Comparison of ENCODE assay signal across 8 cellular contexts in genomic region chr7:75637854-75638606, GRCh38.
DNase-seq lines count a peak whose midpoint lies in the region; ATAC-seq and TF ChIP-seq lines count a peak whose summit lies in the region.

No MANE protein-coding gene starts in this region.

- peak overlapping the region; percentile 98 for H3K4me2 ChIP-seq in IMR-90 (ENCODE audit: low read depth, low read length)

- no peaks in the 10 kb centered on the region for H4K20me1 ChIP-seq in IMR-90 (ENCODE audit: insufficient read depth, low read length)

- peak overlapping the region; percentile 12 to 91 (median 61) for H3K4me3 Mint-ChIP-seq in naive thymus-derived CD4-positive, alpha-beta T cell

- H3K4me1 ChIP-seq in IMR-90 (ENCODE audit: control insufficient read depth, insufficient read depth, low read length) (peaks cover 10% of the 10 kb centered on the region; the same call in 1 of the 2 replicates), ectodermal cell (ENCODE audit: control insufficient read depth, insufficient read depth, low read length) (peaks cover 10% of the 10 kb centered on the region)
- peaks cover 8 to 9% of the 10 kb centered on the region in 2 donors for H3K4me1 ChIP-seq in naive thymus-derived CD4-positive, alpha-beta T cell (ENCODE audit: control insufficient read depth in 2 of 2, insufficient read depth in 2 of 2, low read length in 2 of 2)

- no peak overlapping the region for H4K91ac ChIP-seq in IMR-90 (ENCODE audit: insufficient read depth, low read depth, low read length)

- 37% methylated on average over 5 of the region's 14 CpGs; no CpG with 5 or more reads in 1 of the 2 experiments for WGBS in IMR-90 (ENCODE audit: extremely low coverage in 2 of 2, insufficient read length in 1 of 2), 2 experiments
- 5% methylated on average over 14 of the region's 14 CpGs for WGBS in ectodermal cell, 2 experiments

- no peak for ATAC-seq in IMR-90 (ENCODE audit: low read depth)
- ATAC-seq in naive thymus-derived CD4-positive, alpha-beta T cell: no peak

- peak overlapping the region in 1 of 2 experiments; percentile 2; a peak in 2 of 4 replicates for H4K8ac ChIP-seq in IMR-90 (ENCODE audit: low read depth in 2 of 2, low read length in 2 of 2)

- no peak for TF ChIP-seq RAD21 in IMR-90 (IDR thresholded peaks at IDR 0.05; ENCODE audit: low read length)

- peaks cover 0 to 5% (median 0%) of the 10 kb centered on the region in 11 donors for H3K9me3 Mint-ChIP-seq in naive thymus-derived CD4-positive, alpha-beta T cell

- no peak for TF ChIP-seq CTCF in AG04450 (IDR thresholded peaks at IDR 0.05; ENCODE audit: low read depth, low read length)
- no peak for TF ChIP-seq CTCF in IMR-90 (conservative IDR thresholded peaks at IDR 0.05; ENCODE audit: low read depth, low read length)

- H3K9ac ChIP-seq in IMR-90 (ENCODE audit: low read depth, low read length): peak overlapping the region; percentile 55

- peak overlapping the region; percentile 67 for H3K4me3 ChIP-seq in AG04450 (ENCODE audit: low read depth, low read length)
- H3K4me3 ChIP-seq in IMR-90 (ENCODE audit: insufficient read depth, low read depth, low read length): peak overlapping the region; percentile 45
- peak overlapping the region; percentile 73 for H3K4me3 ChIP-seq in ectodermal cell (ENCODE audit: insufficient read depth, low read depth, low read length)
- no peak overlapping the region for H3K4me3 ChIP-seq in naive thymus-derived CD4-positive, alpha-beta T cell (ENCODE audit: low read length)

- 0 out of 2 replicates have a peak overlapping the region, but pooled peaks have one; percentile 52 for H3K14ac ChIP-seq in IMR-90 (replicated peaks; ENCODE audit: low read depth, low read length)

- dilution Hi-C loops in IMR-90 (cut with HindIII; ENCODE audit: low sequenced_read_pairs, unreplicated experiment): no loop called here

- H2BK120ac ChIP-seq in IMR-90 (ENCODE audit: low read depth, low read length): peak overlapping the region; percentile 53; the same call in 1 of the 2 replicates

- peaks cover 0 to 33% (median 0%) of the 10 kb centered on the region in 5 donors for H3K27me3 Mint-ChIP-seq in naive thymus-derived CD4-positive, alpha-beta T cell

- H2BK20ac ChIP-seq in IMR-90 (ENCODE audit: low read depth, low read length): no peak overlapping the region

- intact Hi-C loops in IMR-90 (cut with micrococcal nuclease): no loop called here
- intact Hi-C loops in naive thymus-derived CD4-positive, alpha-beta T cell (cut with micrococcal nuclease): no loop called here

- H3K56ac ChIP-seq in IMR-90 (ENCODE audit: extremely low read depth, insufficient read depth, low read length): no peak overlapping the region

- CTCF ChIA-PET in AG04450 (lab: Charles Lee): no interaction called here
- CTCF ChIA-PET in IMR-90 (lab: Yijun Ruan, JAX): no interaction called here
- CTCF ChIA-PET in naive thymus-derived CD4-positive, alpha-beta T cell (lab: Charles Lee): no interaction called here

- H3K4ac ChIP-seq in IMR-90 (ENCODE audit: low read depth, low read length): peak overlapping the region; percentile 29; the same call in 1 of the 2 replicates

- H2AK5ac ChIP-seq in IMR-90 (ENCODE audit: low read depth, low read length): peak overlapping the region; percentile 90

- TF ChIP-seq POLR2A in IMR-90 (IDR thresholded peaks at IDR 0.05; ENCODE audit: low read depth, low read length): no peak

- in situ Hi-C loops in IMR-90 (cut with MboI; ENCODE audit: low sequenced_read_pairs) (no loop called here), KBM-7 (cut with MboI; ENCODE audit: low pct_unique_long_range_greater_than_20kb, low sequenced_read_pairs) (no loop called here)

- H3K79me1 ChIP-seq in IMR-90 (ENCODE audit: low read depth in 1 of 2, low read length in 2 of 2): peaks cover 30 to 38% of the 10 kb centered on the region in 2 experiments

- no peak overlapping the region for H2BK15ac ChIP-seq in IMR-90 (ENCODE audit: low read depth, low read length)

- H3K9me3 ChIP-seq in AG04450 (ENCODE audit: control insufficient read depth, insufficient read depth, low read length) (no peaks in the 10 kb centered on the region), IMR-90 (ENCODE audit: control insufficient read depth, insufficient read depth, low read length) (no peaks in the 10 kb centered on the region), ectodermal cell (ENCODE audit: control insufficient read depth, low read length) (no peaks in the 10 kb centered on the region)
- H3K9me3 ChIP-seq in naive thymus-derived CD4-positive, alpha-beta T cell (ENCODE audit: control insufficient read depth in 2 of 3, low read length in 3 of 3): no peaks in the 10 kb centered on the region

- H4K5ac ChIP-seq in IMR-90 (ENCODE audit: low read depth, low read length): no peak overlapping the region

- H3K36me3 ChIP-seq in IMR-90 (ENCODE audit: control insufficient read depth, insufficient read depth, low read length) (no peaks in the 10 kb centered on the region), ectodermal cell (ENCODE audit: control insufficient read depth, insufficient read depth, low read length) (peaks cover 2% of the 10 kb centered on the region)
- no peaks in the 10 kb centered on the region for H3K36me3 ChIP-seq in naive thymus-derived CD4-positive, alpha-beta T cell (ENCODE audit: control insufficient read depth in 2 of 3, insufficient read depth in 3 of 3, low read length in 3 of 3)

- no peaks in the 10 kb centered on the region for H3K9me1 ChIP-seq in IMR-90 (ENCODE audit: insufficient read depth, low read length)

- H3K27me3 ChIP-seq in AG04450 (ENCODE audit: control insufficient read depth, insufficient read depth, low read length): no peaks in the 10 kb centered on the region
- H3K27me3 ChIP-seq in IMR-90 (ENCODE audit: control insufficient read depth, insufficient read depth, low read length): no peaks in the 10 kb centered on the region
- H3K27me3 ChIP-seq in ectodermal cell (ENCODE audit: control insufficient read depth, insufficient read depth, low read length, poor library complexity, severe bottlenecking): no peaks in the 10 kb centered on the region
- no peaks in the 10 kb centered on the region for H3K27me3 ChIP-seq in naive thymus-derived CD4-positive, alpha-beta T cell (ENCODE audit: control insufficient read depth in 2 of 2, insufficient read depth in 2 of 2, low read length in 2 of 2)

- H2BK5ac ChIP-seq in IMR-90 (ENCODE audit: low read depth, low read length, poor library complexity, severe bottlenecking): no peak overlapping the region

- H3K27ac Mint-ChIP-seq in naive thymus-derived CD4-positive, alpha-beta T cell: peak overlapping the region in 5 of 9 donors; percentile 20 to 65 (median 43)

- peak overlapping the region; percentile 91 for H3K23ac ChIP-seq in IMR-90 (ENCODE audit: low read depth, low read length)

- peak overlapping the region; percentile 88 for H2AFZ ChIP-seq in IMR-90 (replicated peaks; ENCODE audit: low read length, poor library complexity)

- H3K27ac ChIP-seq in AG04450 (ENCODE audit: low read depth, low read length) (no peak overlapping the region), IMR-90 (ENCODE audit: insufficient read depth, low read length) (no peak overlapping the region; the same call in 1 of the 2 replicates), ectodermal cell (ENCODE audit: insufficient read depth, low read depth, low read length, poor library complexity, severe bottlenecking) (no peak overlapping the region)
- H3K27ac ChIP-seq in naive thymus-derived CD4-positive, alpha-beta T cell (ENCODE audit: low read depth, low read length): no peak overlapping the region

- no peak overlapping the region for H3K18ac ChIP-seq in IMR-90 (ENCODE audit: low read depth, low read length)

- POLR2A ChIA-PET in AG04450 (lab: Yijun Ruan, JAX) (no interaction called here), IMR-90 (lab: Charles Lee; ENCODE audit: unreplicated experiment) (no interaction called here)
- POLR2A ChIA-PET in naive thymus-derived CD4-positive, alpha-beta T cell (lab: Charles Lee): no interaction called here

- H2AK9ac ChIP-seq in IMR-90 (replicated peaks; ENCODE audit: low read depth, low read length, poor library complexity): peak overlapping the region; percentile 83

- DNase-seq in AG04450 (ENCODE audit: low read depth, low spot score) (no peak), IMR-90 (no peak), KBM-7 (no peak), DMS153 (lab: John Stamatoyannopoulos, UW) (no peak), epidermal melanocyte (ENCODE audit: insufficient read length, low spot score) (no peak), NCI-H2227 treated with DMSO at 0.1 percent for 48 hours (lab: John Stamatoyannopoulos, UW) (no peak)
- DNase-seq in naive thymus-derived CD4-positive, alpha-beta T cell: no peak

- no peaks in the 10 kb centered on the region for H3K36me3 Mint-ChIP-seq in naive thymus-derived CD4-positive, alpha-beta T cell

- no TSS peak for BruUV-seq in IMR-90 (replicated peaks; lab: Mats Ljungman, UMichigan)

- H3K4me1 Mint-ChIP-seq in naive thymus-derived CD4-positive, alpha-beta T cell: peaks cover 6 to 19% (median 11%) of the 10 kb centered on the region in 7 donors

TF ChIP-seq in IMR-90, 13 proteins besides CTCF, POLR2A, EP300 and RAD21 (continues in another document):
- TF ChIP-seq CEBPB (IDR thresholded peaks at IDR 0.05; ENCODE audit: low read depth, low read length) (no peak), MXI1 (IDR thresholded peaks at IDR 0.05; ENCODE audit: borderline replicate concordance, low read depth, low read length) (no peak), ELK1 (IDR thresholded peaks at IDR 0.05; ENCODE audit: borderline replicate concordance, low read depth, low read length) (no peak), RFX5 (IDR thresholded peaks at IDR 0.05; ENCODE audit: low read depth, low read length) (no peak), FOS (IDR thresholded peaks at IDR 0.05; ENCODE audit: low read depth, low read length) (no peak), SMC3 (IDR thresholded peaks at IDR 0.05; ENCODE audit: low read depth, low read length) (no peak), MAZ (IDR thresholded peaks at IDR 0.05; ENCODE audit: borderline replicate concordance, low read depth, low read length) (no peak), BHLHE40 (IDR thresholded peaks at IDR 0.05; ENCODE audit: low read depth, low read length) (no peak), MAFK (IDR thresholded peaks at IDR 0.05; ENCODE audit: low read depth, low read length) (no peak)
